In genomic region chr17:718075-718474, GRCh38 we compare ENCODE assay signal across 17 cellular contexts. TPM values are rescaled to one million over a fixed set of nuclear protein-coding genes. Genes with fewer than 3 reads are reported as not detected.
A peak's percentile ranks its signal among the peaks of the same experiment; 100 is the strongest.
DNase-seq lines count a peak whose midpoint lies in the region; TF ChIP-seq lines count a peak whose summit lies in the region.
"Had no signal": no experiment of that assay in that cellular context is flagged by ENCODE, and none has a peak within 500 bp of the region (broad histone marks: within the 10 kb centered on the region; RNA-seq: fewer than 3 reads in every experiment).

No MANE protein-coding gene starts in this region.

- no peaks in the 10 kb centered on the region for H3K9me3 ChIP-seq in Peyer's patch
- H3K9me3 ChIP-seq: BLaER1 had no signal

- H3K36me3 Mint-ChIP-seq in brain, result peaks cover 11% of the 10 kb centered on the region
- peaks cover 5% of the 10 kb centered on the region for H3K36me3 Mint-ChIP-seq in progenitor cell of endocrine pancreas (ENCODE audit: insufficient read depth)
- H3K36me3 Mint-ChIP-seq: CD14-positive monocyte had no signal

- H3K27me3 Mint-ChIP-seq in brain (peaks cover 9% of the 10 kb centered on the region), progenitor cell of endocrine pancreas (no peaks in the 10 kb centered on the region)

- H3K27ac ChIP-seq in Peyer's patch, result no peak overlapping the region
- H3K27ac ChIP-seq: 22Rv1, BLaER1 had no signal

- TF ChIP-seq CTCF in brain (conservative IDR thresholded peaks at IDR 0.05) (no peak), progenitor cell of endocrine pancreas (IDR thresholded peaks at IDR 0.05; ENCODE audit: unreplicated experiment) (no peak), Peyer's patch (IDR thresholded peaks at IDR 0.05) (no peak)

- peaks cover 0 to 9% (median 3%) of the 10 kb centered on the region in 4 donors for H3K4me1 ChIP-seq in Peyer's patch

- peaks cover 0 to 9% (median 3%) of the 10 kb centered on the region in 5 experiments for H3K9me3 Mint-ChIP-seq in brain
- H3K9me3 Mint-ChIP-seq in progenitor cell of endocrine pancreas (ENCODE audit: low read depth), result no peaks in the 10 kb centered on the region
- H3K9me3 Mint-ChIP-seq: CD14-positive monocyte, GM23338, HFFc6 had no signal

- peak; percentile 34 for DNase-seq in NCI-H146 (lab: John Stamatoyannopoulos, UW)
- DNase-seq in NCI-H146 treated with DMSO at 0.1 percent for 48 hours (lab: John Stamatoyannopoulos, UW; ENCODE audit: unreplicated experiment), result no peak
- no peak for DNase-seq in progenitor cell of endocrine pancreas (ENCODE audit: low spot score, unreplicated experiment)
- DNase-seq in NCI-H2029 treated with DMSO at 0.1 percent for 48 hours (lab: John Stamatoyannopoulos, UW), result no peak
- no peak for DNase-seq in stimulated activated CD4-positive, alpha-beta T cell treated with anti-CD3 and anti-CD28 coated beads, Interleukin-4, amount 100 ng/mL, for 1 hour
- no peak for DNase-seq in Peyer's patch
- DNase-seq: CD4-positive, alpha-beta memory T cell; DMS153; DMS79; GDM1; HCEC 1CT; HFFc6 had no signal

- H3K4me3 Mint-ChIP-seq in brain (peak overlapping the region in 4 of 5 experiments; percentile 50 to 85 (median 71)), progenitor cell of endocrine pancreas (ENCODE audit: low read depth) (no peak overlapping the region)
- H3K4me3 Mint-ChIP-seq: CD14-positive monocyte, GM23338, HFFc6 had no signal

- TF ChIP-seq POLR2A in Peyer's patch (IDR thresholded peaks at IDR 0.05), result no peak

- H3K27ac Mint-ChIP-seq in brain (peak overlapping the region in 2 of 5 experiments; percentile 24 to 62), progenitor cell of endocrine pancreas (peak overlapping the region; percentile 85)
- H3K27ac Mint-ChIP-seq: CD14-positive monocyte; CD4-positive, alpha-beta memory T cell; GM23338; HFFc6 had no signal

- no peaks in the 10 kb centered on the region for H3K36me3 ChIP-seq in Peyer's patch
- H3K36me3 ChIP-seq: BLaER1 had no signal

- no peaks in the 10 kb centered on the region for H3K27me3 ChIP-seq in Peyer's patch

- no peak overlapping the region for H3K4me3 ChIP-seq in Peyer's patch
- H3K4me3 ChIP-seq: BLaER1, GM23338 had no signal

- H3K4me1 Mint-ChIP-seq in brain (peaks cover 44% of the 10 kb centered on the region), progenitor cell of endocrine pancreas (ENCODE audit: low read depth) (peaks cover 22% of the 10 kb centered on the region)

RNA-seq across cellular contexts. Expression of gene VPS53, which starts 3.4 kb away (rescaled TPM):
- polyA plus RNA-seq in brain (ENCODE audit: insufficient read depth, low read depth, low replicate concordance), result 25.8 TPM
- 75.2 and 87.4 TPM in 2 replicates for total RNA-seq in progenitor cell of endocrine pancreas
- 100 to 1,000 TPM in 1 of 4 donors, 10 to 100 TPM in 3; 51.3 to 151 (median 65.5) TPM for total RNA-seq in Peyer's patch

RNA-seq across cellular contexts. Expression of gene TLCD3A, which starts 14.3 kb away (rescaled TPM):
- 19.4 TPM for polyA plus RNA-seq in brain (ENCODE audit: insufficient read depth, low read depth, low replicate concordance)
- total RNA-seq in progenitor cell of endocrine pancreas, result 27.2 and 28.0 TPM in 2 replicates
- total RNA-seq in Peyer's patch, result 10 to 100 TPM in 1 of 4 donors, 1 to 10 TPM in 3; 7.4 to 32.0 (median 9.4) TPM

RNA-seq across cellular contexts. Expression of gene GEMIN4, which starts 34.0 kb away (rescaled TPM):
- 16.1 TPM for polyA plus RNA-seq in brain (ENCODE audit: insufficient read depth, low read depth, low replicate concordance)
- 39.8 and 43.2 TPM in 2 replicates for total RNA-seq in progenitor cell of endocrine pancreas
- total RNA-seq in Peyer's patch, result 10 to 100 TPM in 3 of 4 donors, 1 to 10 TPM in 1; 8.4 to 49.5 (median 16.8) TPM
